24 cellular contexts compared by ENCODE assay signal in genomic region chr10:115073796-115074195, GRCh38. TPM values are rescaled to one million over a fixed set of nuclear protein-coding genes. Genes with fewer than 3 reads are reported as not detected.
"Had no signal": no experiment of that assay in that cellular context is flagged by ENCODE, and none has a peak within 500 bp of the region (broad histone marks: within the 10 kb centered on the region; RNA-seq: fewer than 3 reads in every experiment).

No MANE protein-coding gene starts in this region.

- DNase-seq: activated CD4-positive, alpha-beta T cell treated with anti-CD3 and anti-CD28 coated beads, Interleukin-2, amount 10 ng/mL, durations not matched to agents 24 days and 14 days; activated CD4-positive, alpha-beta T cell treated with anti-CD3 and anti-CD28 coated beads, Interleukin-2, amount 50 U/mL, for 4 hours; activated CD8-positive, alpha-beta T cell treated with anti-CD3 and anti-CD28 coated beads for 36 hours; activated effector memory CD4-positive, alpha-beta T cell treated with anti-CD3 and anti-CD28 coated beads, Interleukin-2, amount 50 U/mL, for 16 hours; activated naive CD4-positive, alpha-beta T cell; activated naive CD4-positive, alpha-beta T cell treated with anti-CD3 and anti-CD28 coated beads, Interleukin-2, amount 50 U/mL, for 16 hours; activated naive CD8-positive, alpha-beta T cell treated with anti-CD3 and anti-CD28 coated beads for 36 hours; activated T-cell treated with anti-CD3 and anti-CD28 coated beads, Interleukin-2, amount 50 U/mL, for 1 hour; activated T-cell treated with anti-CD3 and anti-CD28 coated beads, Interleukin-2, amount 50 U/mL, for 72 hours; amniotic stem cell; NCI-H1092 treated with DMSO at 0.1 percent for 48 hours; NCI-H146; NCI-H187 treated with DMSO at 0.1 percent for 48 hours; NCI-H2081; NCI-H345; NCI-H524 treated with DMSO at 0.1 percent for 48 hours; PC-9; Right ventricle myocardium superior had no signal

- ATAC-seq: activated CD8-positive, alpha-beta T cell treated with anti-CD3 and anti-CD28 coated beads for 36 hours; activated T-cell treated with anti-CD3 and anti-CD28 coated beads, Interleukin-2, amount 50 U/mL, for 72 hours; activated T-helper 17 cell treated with anti-CD3 and anti-CD28 coated beads, Interleukin-2, amount 50 U/mL, for 72 hours had no signal

- H3K27ac ChIP-seq: ascending aorta, cardiac muscle cell, KMS-11, PC-9, SK-N-MC had no signal

RNA-seq across cellular contexts. Expression of gene ATRNL1, which starts 19.4 kb away (rescaled TPM):
- total RNA-seq: activated CD8-positive, alpha-beta T cell treated with anti-CD3 and anti-CD28 coated beads for 36 hours; OCI-LY7; PC-9 had no signal
